Comparison of ENCODE assay signal across 23 cellular contexts in the genomic region with DNA sequence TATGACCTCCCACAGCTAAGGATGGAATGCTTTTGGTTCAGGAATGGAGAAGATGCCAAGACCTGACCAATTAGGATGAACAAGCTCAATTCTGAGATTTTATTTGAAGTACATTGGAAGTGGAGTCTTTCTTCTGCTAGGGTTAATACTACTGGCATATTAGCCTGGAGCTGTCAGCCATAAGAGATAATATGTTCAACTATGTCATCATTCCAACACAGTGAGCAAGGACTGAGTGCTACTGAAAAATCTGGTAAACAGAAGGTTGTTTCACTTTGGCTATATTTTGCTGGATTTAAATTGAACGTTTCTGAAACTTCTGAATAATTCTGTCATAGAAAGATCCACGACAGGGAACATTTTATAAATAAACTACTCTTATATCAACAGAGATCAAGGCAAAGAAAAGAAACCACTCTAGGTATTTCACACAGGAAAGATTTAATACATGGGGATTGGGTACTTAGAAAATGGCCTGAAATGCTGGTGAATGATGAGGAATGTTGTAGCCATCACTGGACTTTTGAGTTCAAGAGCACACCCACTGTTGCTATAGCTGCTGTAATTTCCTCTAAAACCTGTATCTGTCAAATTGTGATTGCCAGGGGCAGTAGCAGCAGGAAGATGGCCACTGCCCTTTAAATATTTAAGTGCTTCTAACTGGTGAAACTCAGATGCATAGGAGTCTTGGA.
DNase-seq lines count a peak whose midpoint lies in the region; ATAC-seq, FAIRE-seq and TF ChIP-seq lines count a peak whose summit lies in the region.
"Had no signal": no experiment of that assay in that cellular context is flagged by ENCODE, and none has a peak within 500 bp of the region (broad histone marks: within the 10 kb centered on the region; RNA-seq: fewer than 3 reads in every experiment).

No MANE protein-coding gene starts in this region.

- H3K4me1 ChIP-seq in A549 (peaks cover 36% of the 10 kb centered on the region), heart left ventricle (peaks cover 0 to 48% (median 20%) of the 10 kb centered on the region in 12 donors)
- H3K4me1 ChIP-seq: sigmoid colon had no signal

- H3K4me3 Mint-ChIP-seq in activated CD4-positive, alpha-beta T cell treated with anti-CD3 and anti-CD28 coated beads for 36 hours = no peak overlapping the region
- H3K4me3 Mint-ChIP-seq: activated naive CD4-positive, alpha-beta T cell treated with anti-CD3 and anti-CD28 coated beads, Interleukin-2, amount 50 U/mL, for 24 hours; CD4-positive, CD25-positive, alpha-beta regulatory T cell; nephron; T-helper 2 cell treated with Interferon-gamma antibody and Interleukin-4, amounts not matched to agents 5 μg/mL and 100 μg/mL, for 36 hours had no signal

- TF ChIP-seq CTCF in A549 (IDR thresholded peaks at IDR 0.05) = no peak
- no peak for TF ChIP-seq CTCF in brain microvascular endothelial cell (IDR thresholded peaks at IDR 0.05; ENCODE audit: low read depth, low read length, missing control alignments)
- TF ChIP-seq CTCF in heart left ventricle (IDR thresholded peaks at IDR 0.05) = no peak

- intact Hi-C loops in heart left ventricle (cut with DNase I) = no loop called here
- intact Hi-C loops in activated CD4-positive, alpha-beta T cell treated with anti-CD3 and anti-CD28 coated beads for 36 hours (cut with DNase I, micrococcal nuclease) = no loop called here

- no peak for TF ChIP-seq POLR2A in A549 (IDR thresholded peaks at IDR 0.05; ENCODE audit: low read length)
- no peak for TF ChIP-seq POLR2A in heart left ventricle (IDR thresholded peaks at IDR 0.05)

- in situ Hi-C loops in brain microvascular endothelial cell (cut with HindIII; ENCODE audit: low pct_ligation_motif_present, low sequenced_read_pairs) = no loop called here

- H3K9me3 Mint-ChIP-seq in activated CD4-positive, alpha-beta T cell treated with anti-CD3 and anti-CD28 coated beads for 36 hours (ENCODE audit: low read depth) = no peaks in the 10 kb centered on the region
- H3K9me3 Mint-ChIP-seq: activated naive CD4-positive, alpha-beta T cell treated with anti-CD3 and anti-CD28 coated beads, Interleukin-2, amount 50 U/mL, for 24 hours; nephron; T-helper 2 cell treated with Interferon-gamma antibody and Interleukin-4, amounts not matched to agents 5 μg/mL and 100 μg/mL, for 36 hours had no signal

- H3K27me3 ChIP-seq in brain microvascular endothelial cell (replicated peaks) (no peaks in the 10 kb centered on the region), heart left ventricle (no peaks in the 10 kb centered on the region)
- H3K27me3 ChIP-seq: sigmoid colon had no signal

- H3K9me3 ChIP-seq in A549 = no peaks in the 10 kb centered on the region
- H3K9me3 ChIP-seq in heart left ventricle = no peaks in the 10 kb centered on the region
- H3K9me3 ChIP-seq: sigmoid colon had no signal

- peak overlapping the region; percentile 44 to 55; a peak in 5 of 6 replicates for H3K27ac ChIP-seq in A549
- no peak overlapping the region for H3K27ac ChIP-seq in brain microvascular endothelial cell
- H3K27ac ChIP-seq in heart left ventricle = peak overlapping the region in 6 of 12 donors; percentile 3 to 23 (median 18)
- H3K27ac ChIP-seq: HL-60 had no signal

- WGBS in A549 (ENCODE audit: missing lambda C conversion rate) = 29% methylated on average over 2 of the region's 2 CpGs
- 37 to 50% (median 44%) methylated on average over 2 of the region's 2 CpGs for WGBS in heart left ventricle, 4 donors

- FAIRE-seq in A549 (lab: Jason Lieb, UNC) = peak; percentile 88
- FAIRE-seq: A204.1, GM12891, HepG2 had no signal

- H3K27me3 Mint-ChIP-seq in activated CD4-positive, alpha-beta T cell treated with anti-CD3 and anti-CD28 coated beads for 36 hours = no peaks in the 10 kb centered on the region
- H3K27me3 Mint-ChIP-seq: activated naive CD4-positive, alpha-beta T cell treated with anti-CD3 and anti-CD28 coated beads, Interleukin-2, amount 50 U/mL, for 24 hours; CD4-positive, CD25-positive, alpha-beta regulatory T cell had no signal

- peak overlapping the region; percentile 56 for H3K4me2 ChIP-seq in A549

- POLR2A ChIA-PET in A549 (lab: Yijun Ruan, JAX) = no interaction called here
- POLR2A ChIA-PET in activated CD4-positive, alpha-beta T cell treated with anti-CD3 and anti-CD28 coated beads for 36 hours (lab: Charles Lee) = no interaction called here

- no peak for TF ChIP-seq RAD21 in A549 (conservative IDR thresholded peaks at IDR 0.05 in 1 of 2, IDR thresholded peaks at IDR 0.05 in 1 of 2)

- H3K4me1 Mint-ChIP-seq in activated CD4-positive, alpha-beta T cell treated with anti-CD3 and anti-CD28 coated beads for 36 hours = no peaks in the 10 kb centered on the region
- H3K4me1 Mint-ChIP-seq: activated naive CD4-positive, alpha-beta T cell treated with anti-CD3 and anti-CD28 coated beads, Interleukin-2, amount 50 U/mL, for 24 hours; CD4-positive, CD25-positive, alpha-beta regulatory T cell had no signal

- CTCF ChIA-PET in A549 (lab: Yijun Ruan, JAX) = interaction anchor here (1.1 to 1.6 kb wide), 2 partner anchors 17 to 37 kb away, joined by 3 read pairs; no protein-coding TSS in a partner anchor
- CTCF ChIA-PET in activated CD4-positive, alpha-beta T cell treated with anti-CD3 and anti-CD28 coated beads for 36 hours (lab: Charles Lee) = no interaction called here

- no peak for TF ChIP-seq EP300 in A549 (IDR thresholded peaks at IDR 0.05)

- no peak overlapping the region for H3K27ac Mint-ChIP-seq in activated CD4-positive, alpha-beta T cell treated with anti-CD3 and anti-CD28 coated beads for 36 hours
- H3K27ac Mint-ChIP-seq: activated naive CD4-positive, alpha-beta T cell treated with anti-CD3 and anti-CD28 coated beads, Interleukin-2, amount 50 U/mL, for 24 hours; CD4-positive, CD25-positive, alpha-beta regulatory T cell; nephron; T-helper 2 cell treated with Interferon-gamma antibody and Interleukin-4, amounts not matched to agents 5 μg/mL and 100 μg/mL, for 36 hours had no signal

- H3K4me3 ChIP-seq in A549 = no peak overlapping the region
- no peak overlapping the region for H3K4me3 ChIP-seq in brain microvascular endothelial cell (ENCODE audit: low read depth, low read length)
- H3K4me3 ChIP-seq in heart left ventricle = no peak overlapping the region
- H3K4me3 ChIP-seq: sigmoid colon had no signal

- H3K36me3 ChIP-seq in brain microvascular endothelial cell (replicated peaks) (no peaks in the 10 kb centered on the region), heart left ventricle (no peaks in the 10 kb centered on the region)
- H3K36me3 ChIP-seq: sigmoid colon had no signal

- ATAC-seq in A549 = no peak
- peak; percentile 62 to 76 (median 68) for ATAC-seq in heart left ventricle
- no peak for ATAC-seq in activated CD4-positive, alpha-beta T cell treated with anti-CD3 and anti-CD28 coated beads for 36 hours
- ATAC-seq in esophagus mucosa = no peak
- ATAC-seq: HepG2, left lobe of liver, Panc1 had no signal

- DNase-seq in A549 (ENCODE audit: low read depth in 1 of 2, low spot score in 1 of 2) (no peak), GM04503 (ENCODE audit: low read depth) (peak; percentile 14), brain microvascular endothelial cell (peak; percentile 37), heart left ventricle (no peak), DMS53 (lab: John Stamatoyannopoulos, UW) (no peak), DMS79 (lab: John Stamatoyannopoulos, UW) (no peak)
- no peak for DNase-seq in activated CD4-positive, alpha-beta T cell treated with anti-CD3 and anti-CD28 coated beads for 36 hours
- DNase-seq: CD4-positive, CD25-positive, alpha-beta regulatory T cell; DMS 273 treated with DMSO at 0.1 percent for 48 hours; effector memory CD4-positive, alpha-beta T cell; NCI-H1105; posterior cingulate gyrus; sigmoid colon had no signal

- H3K36me3 Mint-ChIP-seq in activated CD4-positive, alpha-beta T cell treated with anti-CD3 and anti-CD28 coated beads for 36 hours (ENCODE audit: low read depth) = no peaks in the 10 kb centered on the region
- H3K36me3 Mint-ChIP-seq: activated naive CD4-positive, alpha-beta T cell treated with anti-CD3 and anti-CD28 coated beads, Interleukin-2, amount 50 U/mL, for 24 hours; CD4-positive, CD25-positive, alpha-beta regulatory T cell had no signal

TF ChIP-seq in A549, 52 proteins besides CTCF, POLR2A, EP300 and RAD21 (continues in another document):
- TF ChIP-seq CHD2 (IDR thresholded peaks at IDR 0.05; ENCODE audit: low read length, partially characterized antibody) (no peak), CHD4 (IDR thresholded peaks at IDR 0.05; ENCODE audit: borderline replicate concordance) (no peak), MAZ (IDR thresholded peaks at IDR 0.05; ENCODE audit: borderline replicate concordance, low read depth, low read length) (no peak), JUNB (IDR thresholded peaks at IDR 0.05) (no peak), FOSB (CRISPR knock-in tag; IDR thresholded peaks at IDR 0.05) (no peak), NFE2L2 (conservative IDR thresholded peaks at IDR 0.05; ENCODE audit: low read length) (no peak), ZSCAN20 (CRISPR knock-in tag; IDR thresholded peaks at IDR 0.05) (no peak), HOXA7 (CRISPR knock-in tag; IDR thresholded peaks at IDR 0.05) (no peak)
- TF ChIP-seq, protein P1, sequence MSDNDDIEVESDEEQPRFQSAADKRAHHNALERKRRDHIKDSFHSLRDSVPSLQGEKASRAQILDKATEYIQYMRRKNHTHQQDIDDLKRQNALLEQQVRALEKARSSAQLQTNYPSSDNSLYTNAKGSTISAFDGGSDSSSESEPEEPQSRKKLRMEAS (IDR thresholded peaks at IDR 0.05) = no peak
- TF ChIP-seq, protein P2, sequence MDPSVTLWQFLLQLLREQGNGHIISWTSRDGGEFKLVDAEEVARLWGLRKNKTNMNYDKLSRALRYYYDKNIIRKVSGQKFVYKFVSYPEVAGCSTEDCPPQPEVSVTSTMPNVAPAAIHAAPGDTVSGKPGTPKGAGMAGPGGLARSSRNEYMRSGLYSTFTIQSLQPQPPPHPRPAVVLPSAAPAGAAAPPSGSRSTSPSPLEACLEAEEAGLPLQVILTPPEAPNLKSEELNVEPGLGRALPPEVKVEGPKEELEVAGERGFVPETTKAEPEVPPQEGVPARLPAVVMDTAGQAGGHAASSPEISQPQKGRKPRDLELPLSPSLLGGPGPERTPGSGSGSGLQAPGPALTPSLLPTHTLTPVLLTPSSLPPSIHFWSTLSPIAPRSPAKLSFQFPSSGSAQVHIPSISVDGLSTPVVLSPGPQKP (IDR thresholded peaks at IDR 0.05; ENCODE audit: low read depth, low read length) = no peak
- TF ChIP-seq, protein P3, sequence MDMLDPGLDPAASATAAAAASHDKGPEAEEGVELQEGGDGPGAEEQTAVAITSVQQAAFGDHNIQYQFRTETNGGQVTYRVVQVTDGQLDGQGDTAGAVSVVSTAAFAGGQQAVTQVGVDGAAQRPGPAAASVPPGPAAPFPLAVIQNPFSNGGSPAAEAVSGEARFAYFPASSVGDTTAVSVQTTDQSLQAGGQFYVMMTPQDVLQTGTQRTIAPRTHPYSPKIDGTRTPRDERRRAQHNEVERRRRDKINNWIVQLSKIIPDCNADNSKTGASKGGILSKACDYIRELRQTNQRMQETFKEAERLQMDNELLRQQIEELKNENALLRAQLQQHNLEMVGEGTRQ (IDR thresholded peaks at IDR 0.05) = no peak
- TF ChIP-seq, protein P4, sequence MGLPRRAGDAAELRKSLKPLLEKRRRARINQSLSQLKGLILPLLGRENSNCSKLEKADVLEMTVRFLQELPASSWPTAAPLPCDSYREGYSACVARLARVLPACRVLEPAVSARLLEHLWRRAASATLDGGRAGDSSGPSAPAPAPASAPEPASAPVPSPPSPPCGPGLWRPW (IDR thresholded peaks at IDR 0.05) = no peak

Comparison
In these comparisons a context has a peak if more than half of its experiments do, and no peak if none do; other contexts are left out.
1. ATAC-seq: peak in heart left ventricle (4 of 4); none in A549 (0 of 2), activated CD4-positive, alpha-beta T cell treated with anti-CD3 and anti-CD28 coated beads for 36 hours (single experiment) and esophagus mucosa (single experiment).
2. DNase-seq: peak in GM04503 (single experiment) and brain microvascular endothelial cell (single experiment); none in A549 (0 of 2), heart left ventricle (0 of 5), DMS53 (single experiment), activated CD4-positive, alpha-beta T cell treated with anti-CD3 and anti-CD28 coated beads for 36 hours (single experiment) and DMS79 (single experiment).